ENCODE assay signal across 16 cellular contexts in genomic region chr13:44112700-44113329, GRCh38.
"Had no signal": no experiment of that assay in that cellular context is flagged by ENCODE, and none has a peak within 500 bp of the region (broad histone marks: within the 10 kb centered on the region; RNA-seq: fewer than 3 reads in every experiment).

No MANE protein-coding gene starts in this region.

- H3K27me3 ChIP-seq: breast epithelium, heart left ventricle, left lung, ovary, thyroid gland, vagina had no signal

- H3K9me3 Mint-ChIP-seq: activated naive CD8-positive, alpha-beta T cell treated with anti-CD3 and anti-CD28 coated beads for 36 hours; activated T-cell treated with anti-CD3 and anti-CD28 coated beads, Interleukin-2, amount 50 U/mL, for 24 hours; neural crest cell had no signal

- FAIRE-seq: frontal cortex, islet of Langerhans had no signal

- ATAC-seq: heart left ventricle, left lung had no signal

- H3K4me3 ChIP-seq: breast epithelium, heart left ventricle, left lung, ovary, thyroid gland, vagina had no signal

- DNase-seq: activated CD4-positive, alpha-beta T cell treated with anti-CD3 and anti-CD28 coated beads for 48 hours; activated gamma-delta T cell; activated naive CD8-positive, alpha-beta T cell treated with anti-CD3 and anti-CD28 coated beads for 36 hours; activated T-cell treated with anti-CD3 and anti-CD28 coated beads, Interleukin-2, amount 50 U/mL, for 24 hours; anterior cingulate cortex; heart left ventricle; left lung; ovary; stimulated activated CD4-positive, alpha-beta T cell treated with anti-CD3 and anti-CD28 coated beads, Interleukin-15, amount 100 ng/mL, for 24 hours; stimulated activated CD4-positive, alpha-beta T cell treated with anti-CD3 and anti-CD28 coated beads, Interleukin-4, amount 100 ng/mL, for 4 hours; thyroid gland had no signal

- H3K27ac Mint-ChIP-seq: activated naive CD8-positive, alpha-beta T cell treated with anti-CD3 and anti-CD28 coated beads for 36 hours; activated T-cell treated with anti-CD3 and anti-CD28 coated beads, Interleukin-2, amount 50 U/mL, for 24 hours had no signal

- H3K36me3 ChIP-seq: breast epithelium, heart left ventricle, left lung, ovary, thyroid gland, vagina had no signal

- H3K4me3 Mint-ChIP-seq: activated naive CD8-positive, alpha-beta T cell treated with anti-CD3 and anti-CD28 coated beads for 36 hours; activated T-cell treated with anti-CD3 and anti-CD28 coated beads, Interleukin-2, amount 50 U/mL, for 24 hours; neural crest cell had no signal

- H3K27me3 Mint-ChIP-seq: activated naive CD8-positive, alpha-beta T cell treated with anti-CD3 and anti-CD28 coated beads for 36 hours; activated T-cell treated with anti-CD3 and anti-CD28 coated beads, Interleukin-2, amount 50 U/mL, for 24 hours had no signal

- H3K4me1 Mint-ChIP-seq: neural crest cell had no signal

- H3K36me3 Mint-ChIP-seq: activated naive CD8-positive, alpha-beta T cell treated with anti-CD3 and anti-CD28 coated beads for 36 hours had no signal

- H3K9me3 ChIP-seq: breast epithelium, heart left ventricle, left lung, ovary, thyroid gland, vagina had no signal

- H3K27ac ChIP-seq: breast epithelium, left lung, ovary, thyroid gland, vagina had no signal
